Comparison of ENCODE assay signal across 17 cellular contexts in genomic region chr13:52925775-52926285, GRCh38.
DNase-seq lines count a peak whose midpoint lies in the region; ATAC-seq, FAIRE-seq and TF ChIP-seq lines count a peak whose summit lies in the region.
"Had no signal": no experiment of that assay in that cellular context is flagged by ENCODE, and none has a peak within 500 bp of the region (broad histone marks: within the 10 kb centered on the region; RNA-seq: fewer than 3 reads in every experiment).

No MANE protein-coding gene starts in this region.

- H3K4me3 Mint-ChIP-seq in GM23338: no peak overlapping the region
- H3K4me3 Mint-ChIP-seq: activated naive CD4-positive, alpha-beta T cell treated with anti-CD3 and anti-CD28 coated beads, Interleukin-2, amount 10 ng/mL, durations not matched to agents 7 days and 5 days; effector memory CD8-positive, alpha-beta T cell; IgD-negative memory B cell had no signal

- FAIRE-seq in bronchial epithelial cell (lab: Jason Lieb, UNC): peak; percentile 85
- FAIRE-seq: GM12878 had no signal

- H3K27ac Mint-ChIP-seq in GM23338: no peak overlapping the region
- H3K27ac Mint-ChIP-seq: activated naive CD4-positive, alpha-beta T cell treated with anti-CD3 and anti-CD28 coated beads, Interleukin-2, amount 10 ng/mL, durations not matched to agents 7 days and 5 days; effector memory CD8-positive, alpha-beta T cell; IgD-negative memory B cell had no signal

- H3K4me1 ChIP-seq in GM23338 (ENCODE audit: insufficient read depth): 0 out of 2 replicates have a peak, but pooled peaks cover 5% of the 10 kb centered on the region

- H3K27me3 ChIP-seq in GM23338 (ENCODE audit: insufficient read depth): no peaks in the 10 kb centered on the region
- no peaks in the 10 kb centered on the region for H3K27me3 ChIP-seq in bronchial epithelial cell (ENCODE audit: control insufficient read depth, insufficient read depth, low read length)

- ATAC-seq in GM23338: no peak
- ATAC-seq in HG03521 (IDR thresholded peaks at IDR 0.05; ENCODE audit: unreplicated experiment): no peak
- ATAC-seq: effector memory CD8-positive, alpha-beta T cell; GM12878 had no signal

- peaks cover 18% of the 10 kb centered on the region for H3K4me1 Mint-ChIP-seq in GM23338
- H3K4me1 Mint-ChIP-seq: activated naive CD4-positive, alpha-beta T cell treated with anti-CD3 and anti-CD28 coated beads, Interleukin-2, amount 10 ng/mL, durations not matched to agents 7 days and 5 days had no signal

- H4K20me1 ChIP-seq in GM23338 (replicated peaks; ENCODE audit: insufficient read depth): no peaks in the 10 kb centered on the region

- no peaks in the 10 kb centered on the region; the same call in 2 of the 3 replicates for H3K36me3 Mint-ChIP-seq in GM23338 (ENCODE audit: low read depth)
- H3K36me3 Mint-ChIP-seq: activated naive CD4-positive, alpha-beta T cell treated with anti-CD3 and anti-CD28 coated beads, Interleukin-2, amount 10 ng/mL, durations not matched to agents 7 days and 5 days had no signal

- H3F3A ChIP-seq in GM23338 (replicated peaks; ENCODE audit: low read depth): no peaks in the 10 kb centered on the region

- no peaks in the 10 kb centered on the region for H3K36me3 ChIP-seq in GM23338 (ENCODE audit: insufficient read depth)
- H3K36me3 ChIP-seq in bronchial epithelial cell (ENCODE audit: control insufficient read depth, insufficient read depth, low read length): no peaks in the 10 kb centered on the region

- no peaks in the 10 kb centered on the region for H3K79me2 ChIP-seq in GM23338 (replicated peaks; ENCODE audit: insufficient read depth)

- no peak overlapping the region for H3K4me3 ChIP-seq in GM23338
- no peak overlapping the region for H3K4me3 ChIP-seq in bronchial epithelial cell (ENCODE audit: low read depth, low read length)
- H3K4me3 ChIP-seq: GM12878 had no signal

- peak overlapping the region; percentile 85 for H2AFZ ChIP-seq in GM23338

- H3K27ac ChIP-seq in GM23338 (ENCODE audit: low read depth): no peak overlapping the region
- H3K27ac ChIP-seq: VCaP had no signal

- DNase-seq in GM23338 (ENCODE audit: low spot score) (no peak), NCI-H2171 treated with DMSO at 0.1 percent for 48 hours (lab: John Stamatoyannopoulos, UW) (peak; percentile 95), bronchial epithelial cell (ENCODE audit: low read depth) (peak; percentile 94), left kidney (ENCODE audit: low read depth, low spot score) (peak; percentile 87), dedifferentiated amniotic fluid mesenchymal stem cell (ENCODE audit: extremely low spot score) (no peak), mesenteric fat pad (ENCODE audit: low spot score) (no peak)
- DNase-seq in stimulated activated CD4-positive, alpha-beta T cell treated with anti-CD3 and anti-CD28 coated beads, Interleukin-4, amount 100 ng/mL, for 24 hours: no peak
- DNase-seq: activated naive CD4-positive, alpha-beta T cell treated with anti-CD3 and anti-CD28 coated beads, Interleukin-2, amount 10 ng/mL, durations not matched to agents 7 days and 5 days; effector memory CD8-positive, alpha-beta T cell; EL; kidney glomerular epithelial cell; NCI-H1930; stimulated activated CD4-positive, alpha-beta T cell treated with anti-CD3 and anti-CD28 coated beads, Interleukin-2, amount 100 ng/mL, for 48 hours had no signal

- TF ChIP-seq CTCF in GM23338 (conservative IDR thresholded peaks at IDR 0.05; ENCODE audit: low read depth in 2 of 2) (no peak), bronchial epithelial cell (IDR thresholded peaks at IDR 0.05; ENCODE audit: insufficient read depth, low read length, severe bottlenecking) (no peak)

- H3K27me3 Mint-ChIP-seq in GM23338 (ENCODE audit: insufficient read depth, low read depth, poor library complexity): peaks cover 6% of the 10 kb centered on the region

- H3K9me3 Mint-ChIP-seq in GM23338: no peaks in the 10 kb centered on the region; the same call in 2 of the 3 replicates
- H3K9me3 Mint-ChIP-seq: activated naive CD4-positive, alpha-beta T cell treated with anti-CD3 and anti-CD28 coated beads, Interleukin-2, amount 10 ng/mL, durations not matched to agents 7 days and 5 days; effector memory CD8-positive, alpha-beta T cell; IgD-negative memory B cell had no signal

- no peak overlapping the region for H3K4me2 ChIP-seq in GM23338

- peaks cover 15% of the 10 kb centered on the region; the same call in 1 of the 2 replicates for H3K9me2 ChIP-seq in GM23338 (ENCODE audit: insufficient read depth)

TF ChIP-seq in GM23338, 12 proteins besides CTCF, POLR2A, EP300 and RAD21:
- TF ChIP-seq CREB1 (CRISPR knock-in tag; IDR thresholded peaks at IDR 0.05; ENCODE audit: low read depth) (no peak), NANOG (IDR thresholded peaks at IDR 0.05; ENCODE audit: borderline replicate concordance) (no peak), ETS1 (IDR thresholded peaks at IDR 0.05) (no peak), EZH2 (IDR thresholded peaks at IDR 0.05; ENCODE audit: low read depth, unreplicated experiment) (no peak), ZNF114 (CRISPR knock-in tag; IDR thresholded peaks at IDR 0.05) (no peak)
- TF ChIP-seq, protein P1, sequence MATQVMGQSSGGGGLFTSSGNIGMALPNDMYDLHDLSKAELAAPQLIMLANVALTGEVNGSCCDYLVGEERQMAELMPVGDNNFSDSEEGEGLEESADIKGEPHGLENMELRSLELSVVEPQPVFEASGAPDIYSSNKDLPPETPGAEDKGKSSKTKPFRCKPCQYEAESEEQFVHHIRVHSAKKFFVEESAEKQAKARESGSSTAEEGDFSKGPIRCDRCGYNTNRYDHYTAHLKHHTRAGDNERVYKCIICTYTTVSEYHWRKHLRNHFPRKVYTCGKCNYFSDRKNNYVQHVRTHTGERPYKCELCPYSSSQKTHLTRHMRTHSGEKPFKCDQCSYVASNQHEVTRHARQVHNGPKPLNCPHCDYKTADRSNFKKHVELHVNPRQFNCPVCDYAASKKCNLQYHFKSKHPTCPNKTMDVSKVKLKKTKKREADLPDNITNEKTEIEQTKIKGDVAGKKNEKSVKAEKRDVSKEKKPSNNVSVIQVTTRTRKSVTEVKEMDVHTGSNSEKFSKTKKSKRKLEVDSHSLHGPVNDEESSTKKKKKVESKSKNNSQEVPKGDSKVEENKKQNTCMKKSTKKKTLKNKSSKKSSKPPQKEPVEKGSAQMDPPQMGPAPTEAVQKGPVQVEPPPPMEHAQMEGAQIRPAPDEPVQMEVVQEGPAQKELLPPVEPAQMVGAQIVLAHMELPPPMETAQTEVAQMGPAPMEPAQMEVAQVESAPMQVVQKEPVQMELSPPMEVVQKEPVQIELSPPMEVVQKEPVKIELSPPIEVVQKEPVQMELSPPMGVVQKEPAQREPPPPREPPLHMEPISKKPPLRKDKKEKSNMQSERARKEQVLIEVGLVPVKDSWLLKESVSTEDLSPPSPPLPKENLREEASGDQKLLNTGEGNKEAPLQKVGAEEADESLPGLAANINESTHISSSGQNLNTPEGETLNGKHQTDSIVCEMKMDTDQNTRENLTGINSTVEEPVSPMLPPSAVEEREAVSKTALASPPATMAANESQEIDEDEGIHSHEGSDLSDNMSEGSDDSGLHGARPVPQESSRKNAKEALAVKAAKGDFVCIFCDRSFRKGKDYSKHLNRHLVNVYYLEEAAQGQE (IDR thresholded peaks at IDR 0.05; ENCODE audit: unreplicated experiment): no peak

Comparison
In these comparisons a context has a peak if more than half of its experiments do, and no peak if none do; other contexts are left out.
1. DNase-seq: peak in NCI-H2171 treated with DMSO at 0.1 percent for 48 hours (single experiment), bronchial epithelial cell (single experiment) and left kidney (single experiment); none in GM23338 (single experiment), dedifferentiated amniotic fluid mesenchymal stem cell (single experiment), mesenteric fat pad (single experiment) and stimulated activated CD4-positive, alpha-beta T cell treated with anti-CD3 and anti-CD28 coated beads, Interleukin-4, amount 100 ng/mL, for 24 hours (single experiment).